24 cellular contexts compared by ENCODE assay signal in genomic region chr2:228283491-228284171, GRCh38.
"Had no signal": no experiment of that assay in that cellular context is flagged by ENCODE, and none has a peak within 500 bp of the region (broad histone marks: within the 10 kb centered on the region; RNA-seq: fewer than 3 reads in every experiment).

No MANE protein-coding gene starts in this region.

- H3K4me3 Mint-ChIP-seq: activated CD8-positive, alpha-beta memory T cell treated with anti-CD3 and anti-CD28 coated beads, Interleukin-2, amount 10 ng/mL, durations not matched to agents 7 days and 5 days; activated naive CD4-positive, alpha-beta T cell treated with anti-CD3 and anti-CD28 coated beads for 36 hours; activated naive CD8-positive, alpha-beta T cell; activated T-helper 17 cell treated with anti-CD3 and anti-CD28 coated beads, Interleukin-2, amount 50 U/mL, for 72 hours; T-helper 1 cell treated with Interleukin-12 subunit alpha and Interleukin-12 subunit beta and Interleukin-4 antibody, amounts not matched to agents 30 μg/mL and 1 μg/mL, for 36 hours had no signal

- H3K27ac ChIP-seq: Peyer's patch had no signal

- H3K4me1 Mint-ChIP-seq: activated CD8-positive, alpha-beta memory T cell treated with anti-CD3 and anti-CD28 coated beads, Interleukin-2, amount 10 ng/mL, durations not matched to agents 7 days and 5 days; activated T-helper 17 cell treated with anti-CD3 and anti-CD28 coated beads, Interleukin-2, amount 50 U/mL, for 72 hours; brain had no signal

- FAIRE-seq: astrocyte had no signal

- H3K9me3 Mint-ChIP-seq: activated naive CD4-positive, alpha-beta T cell treated with anti-CD3 and anti-CD28 coated beads for 36 hours; brain had no signal

- H3K4me1 ChIP-seq: Peyer's patch had no signal

- H3K4me3 ChIP-seq: Peyer's patch had no signal

- DNase-seq: activated CD4-positive, alpha-beta T cell treated with anti-CD3 and anti-CD28 coated beads for 4 hours; activated CD4-positive, alpha-beta T cell treated with anti-CD3 and anti-CD28 coated beads, Interleukin-2, amount 50 U/mL, for 4 hours; activated CD8-positive, alpha-beta memory T cell treated with anti-CD3 and anti-CD28 coated beads, Interleukin-2, amount 10 ng/mL, durations not matched to agents 7 days and 5 days; activated gamma-delta T cell; activated naive CD4-positive, alpha-beta T cell treated with anti-CD3 and anti-CD28 coated beads for 36 hours; activated T-cell treated with anti-CD3 and anti-CD28 coated beads, Interleukin-2, amount 50 U/mL, for 48 hours; amygdala; MV-4-11; NCI-H1105; NCI-H1436; NCI-H1694 treated with DMSO at 0.1 percent for 48 hours; NCI-H2029 treated with DMSO at 0.1 percent for 48 hours; NCI-H2171 treated with DMSO at 0.1 percent for 48 hours; NCI-H226; NCI-H526 treated with DMSO at 0.1 percent for 48 hours; NCI-H82; Peyer's patch; SHP77 treated with DMSO at 0.1 percent for 48 hours had no signal

- H3K9me3 ChIP-seq: Peyer's patch had no signal

- H3K27me3 Mint-ChIP-seq: activated CD8-positive, alpha-beta memory T cell treated with anti-CD3 and anti-CD28 coated beads, Interleukin-2, amount 10 ng/mL, durations not matched to agents 7 days and 5 days; activated naive CD8-positive, alpha-beta T cell; activated T-helper 17 cell treated with anti-CD3 and anti-CD28 coated beads, Interleukin-2, amount 50 U/mL, for 72 hours had no signal

- H3K27ac Mint-ChIP-seq: activated CD8-positive, alpha-beta memory T cell treated with anti-CD3 and anti-CD28 coated beads, Interleukin-2, amount 10 ng/mL, durations not matched to agents 7 days and 5 days; activated naive CD4-positive, alpha-beta T cell treated with anti-CD3 and anti-CD28 coated beads for 36 hours; activated naive CD8-positive, alpha-beta T cell; activated T-helper 17 cell treated with anti-CD3 and anti-CD28 coated beads, Interleukin-2, amount 50 U/mL, for 72 hours; T-helper 1 cell treated with Interleukin-12 subunit alpha and Interleukin-12 subunit beta and Interleukin-4 antibody, amounts not matched to agents 30 μg/mL and 1 μg/mL, for 36 hours had no signal

- H3K36me3 Mint-ChIP-seq: activated CD8-positive, alpha-beta memory T cell treated with anti-CD3 and anti-CD28 coated beads, Interleukin-2, amount 10 ng/mL, durations not matched to agents 7 days and 5 days; activated naive CD8-positive, alpha-beta T cell; brain had no signal

- ATAC-seq: activated CD4-positive, CD25-positive, alpha-beta regulatory T cell treated with anti-CD3 and anti-CD28 coated beads, Interleukin-2, amount 50 U/mL, for 24 hours; activated CD8-positive, alpha-beta memory T cell treated with anti-CD3 and anti-CD28 coated beads, Interleukin-2, amount 10 ng/mL, durations not matched to agents 7 days and 5 days; activated T-helper 17 cell treated with anti-CD3 and anti-CD28 coated beads, Interleukin-2, amount 50 U/mL, for 72 hours had no signal

- H3K36me3 ChIP-seq: Peyer's patch had no signal

- H3K27me3 ChIP-seq: Peyer's patch had no signal
